ENCODE assay signal across 8 cellular contexts in the genomic region with DNA sequence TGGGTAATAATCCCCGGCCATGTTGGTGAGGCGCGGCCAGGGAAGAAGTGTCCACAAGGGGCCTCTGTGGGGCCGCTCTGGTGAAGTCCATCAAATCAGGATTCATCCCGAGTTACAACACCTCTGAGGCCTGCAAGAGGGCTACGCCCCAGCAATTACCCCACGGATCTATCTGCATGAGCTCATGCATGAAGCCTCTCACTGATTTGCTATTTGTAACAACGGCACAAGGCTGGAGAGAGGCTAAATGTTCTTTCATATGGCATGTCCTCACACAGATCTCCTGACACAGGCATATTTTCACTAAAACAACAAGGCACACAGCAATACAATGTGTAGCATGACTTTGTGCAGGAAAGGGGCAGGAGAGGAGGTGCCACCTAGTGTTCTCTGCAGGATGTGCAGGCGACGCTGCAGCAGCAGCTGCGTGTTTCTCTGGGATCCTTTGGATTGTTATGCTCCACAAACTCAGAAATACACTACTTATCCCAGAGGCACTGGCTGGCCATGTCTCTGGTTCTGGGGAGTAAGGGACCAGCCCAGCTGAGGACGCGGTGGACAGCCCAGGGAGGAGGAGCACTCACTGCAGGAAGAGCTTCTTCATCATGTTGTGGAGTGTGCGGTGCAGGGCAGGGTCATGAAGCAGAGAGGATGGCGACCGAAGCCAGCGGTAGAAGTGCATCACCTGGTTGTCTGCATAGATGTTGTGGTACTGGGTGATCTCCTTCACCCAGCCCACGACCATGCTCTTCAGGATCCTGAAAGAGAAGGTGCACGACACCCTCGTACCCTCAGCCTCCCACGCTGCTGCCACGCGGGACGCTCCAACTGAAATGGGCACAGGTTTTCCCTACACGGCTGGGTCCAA. TPM values are rescaled to one million over a fixed set of nuclear protein-coding genes. Genes with fewer than 3 reads are reported as not detected.
A peak's percentile ranks its signal among the peaks of the same experiment; 100 is the strongest.
DNase-seq lines count a peak whose midpoint lies in the region; ATAC-seq, FAIRE-seq and TF ChIP-seq lines count a peak whose summit lies in the region.
"Had no signal": no experiment of that assay in that cellular context is flagged by ENCODE, and none has a peak within 500 bp of the region (broad histone marks: within the 10 kb centered on the region; RNA-seq: fewer than 3 reads in every experiment).

No MANE protein-coding gene starts in this region.

- SMC1A ChIA-PET in GM12878 (lab: Charles Lee; ENCODE audit: uncharacterized antibody, unreplicated experiment), result no interaction called here

- no peaks in the 10 kb centered on the region for H3K9me3 ChIP-seq in GM12878 (replicated peaks; ENCODE audit: control insufficient read depth, insufficient read depth, low read length)

- BruUV-seq in GM12878 (replicated peaks; lab: Mats Ljungman, UMichigan), result no TSS peak

- H3K36me3 ChIP-seq in GM12878 (ENCODE audit: control insufficient read depth in 2 of 2, insufficient read depth in 2 of 2, low read length in 1 of 2), result peaks cover 24 to 57% of the 10 kb centered on the region in 2 experiments

- no peaks in the 10 kb centered on the region for H4K20me1 ChIP-seq in GM12878 (ENCODE audit: control insufficient read depth, insufficient read depth)

- no peak overlapping the region for H3K9ac ChIP-seq in GM12878 (ENCODE audit: control insufficient read depth, insufficient read depth, low read length)

- no peak for TF ChIP-seq POLR2A in GM12878 (IDR thresholded peaks at IDR 0.05; ENCODE audit: low read depth, low read length)

- intact Hi-C loops in GM12878 (cut with micrococcal nuclease; ENCODE audit: unreplicated experiment), result no loop called here

- H3K79me2 ChIP-seq in GM12878 (ENCODE audit: control insufficient read depth, insufficient read depth, low read length), result no peaks in the 10 kb centered on the region

- no peak overlapping the region for H3K4me3 ChIP-seq in GM12878
- H3K4me3 ChIP-seq: skin epidermis had no signal

- H3K27ac ChIP-seq in GM12878 (ENCODE audit: control insufficient read depth, insufficient read depth), result no peak overlapping the region
- H3K27ac ChIP-seq: skin epidermis had no signal

- no peaks in the 10 kb centered on the region for H3K27me3 ChIP-seq in GM12878 (replicated peaks in 1 of 2; ENCODE audit: control insufficient read depth in 2 of 2, insufficient read depth in 2 of 2, low read length in 1 of 2)

- 88% methylated on average over 25 of the region's 25 CpGs for WGBS in GM12878 (ENCODE audit: insufficient coverage, insufficient replicate concordance, low lambda C conversion rate, missing lambda C conversion rate)

- in situ Hi-C loops in G401 (cut with HindIII; ENCODE audit: low sequenced_read_pairs), result no loop called here
- in situ Hi-C loops in GM12878 (cut with MboI), result no loop called here

- TF ChIP-seq CTCF in GM12878 (IDR thresholded peaks at IDR 0.05 in 2 of 3, conservative IDR thresholded peaks at IDR 0.05 in 1 of 3; ENCODE audit: control insufficient read depth in 2 of 3, extremely low read depth in 1 of 3, insufficient read depth in 1 of 3, low read depth in 3 of 3, low read length in 3 of 3), result peak; percentile 51 to 76 (median 75)

- TF ChIP-seq RAD21 in GM12878 (IDR thresholded peaks at IDR 0.05; ENCODE audit: insufficient read depth, low read depth, low read length), result no peak

- no peak for TF ChIP-seq EP300 in GM12878 (IDR thresholded peaks at IDR 0.05; ENCODE audit: borderline replicate concordance in 1 of 2, control insufficient read depth in 1 of 2, low read depth in 2 of 2, low read length in 2 of 2)

- POLR2A ChIA-PET in GM12878 (lab: Charles Lee), result no interaction called here

- ATAC-seq in GM12878 (peak; percentile 73), HG03442 (IDR thresholded peaks at IDR 0.05; ENCODE audit: unreplicated experiment) (no peak)

- RAD21 ChIA-PET in GM12878 (lab: Charles Lee; ENCODE audit: unreplicated experiment), result no interaction called here

- DNase-seq in G401 (ENCODE audit: low spot score) (peak; percentile 27), Kasumi-1 (lab: John Stamatoyannopoulos, UW) (peak; percentile 44 to 61), GM12878 (ENCODE audit: low read depth, low spot score) (no peak), kidney tubule cell (ENCODE audit: low spot score) (peak; percentile 51), CD1c-positive myeloid dendritic cell (ENCODE audit: extremely low spot score) (no peak), NCI-H1436 (lab: John Stamatoyannopoulos, UW) (no peak)

- FAIRE-seq in GM12878 (lab: Jason Lieb, UNC), result peak; percentile 57

- H2AFZ ChIP-seq in GM12878 (ENCODE audit: control insufficient read depth, low read depth, low read length), result no peak overlapping the region

- H3K4me2 ChIP-seq in GM12878 (ENCODE audit: control insufficient read depth, insufficient read depth), result no peak overlapping the region

- no peaks in the 10 kb centered on the region; the same call in 1 of the 2 replicates for H3K4me1 ChIP-seq in GM12878 (ENCODE audit: control insufficient read depth, insufficient read depth, low read length)

- CTCF ChIA-PET in GM12878 (lab: Yijun Ruan, JAX), result interaction anchor here (0.6 to 1.0 kb wide), 3 partner anchors 10 to 237 kb away, joined by 3 to 4 read pairs (median 3); no protein-coding TSS in a partner anchor

RNA-seq across cellular contexts. Expression of gene P2RX2, which starts 20.2 kb away (rescaled TPM):
- 0.17 and 0.43 TPM in 2 replicates for total RNA-seq in G401 (2014; rRNA removed; shearing (Covaris generic))
- total RNA-seq in GM12878 (2013; cell fraction: nucleolus; rRNA removed), result not detected in 2 replicates
- total RNA-seq in GM12878 (2014; rRNA removed), result not detected in 2 replicates
- not detected in 2 replicates for total RNA-seq in GM12878 (2014; rRNA removed; fragmentation: Illumina TruSeq; extraction: Trizol)
- total RNA-seq in GM12878 (2021), result not detected in 2 replicates
- not detected for polyA plus RNA-seq in GM12878 (2011; ENCODE audit: low read depth)
- not detected in 2 replicates for polyA plus RNA-seq in GM12878 (2011; rRNA removed)
- not detected in 2 replicates for polyA plus RNA-seq in GM12878 (2011; cell fraction: cytosol; rRNA removed)
- not detected in 2 replicates for polyA plus RNA-seq in GM12878 (2011; cell fraction: nucleus; rRNA removed)
- polyA plus RNA-seq in GM12878 (2012), result not detected in 2 replicates
- polyA plus RNA-seq in GM12878 (2014; fragmentation: Illumina TruSeq; extraction: Trizol), result not detected in 2 replicates
- not detected for polyA plus RNA-seq in GM12878 (2014; fragmentation: Nextera tagmentation; extraction: Ambion mirVana)
- not detected in 2 replicates for polyA plus RNA-seq in GM12878 (2014; rRNA removed)
- polyA plus RNA-seq in GM12878 (2016; fragmentation: Nextera tagmentation; extraction: Ambion mirVana), result not detected
- polyA minus RNA-seq in GM12878 (2011; rRNA and poly(A)+ RNA removed), result not detected in 2 replicates
- not detected in 2 replicates for polyA minus RNA-seq in GM12878 (2011; cell fraction: cytosol; rRNA and poly(A)+ RNA removed)
- polyA minus RNA-seq in GM12878 (2011; cell fraction: nucleus; rRNA and poly(A)+ RNA removed), result not detected in 2 replicates

RNA-seq across cellular contexts. Expression of gene LRCOL1, which starts 28.4 kb away (rescaled TPM):
- total RNA-seq in G401 (2014; rRNA removed; shearing (Covaris generic)), result not detected in 2 replicates
- total RNA-seq in GM12878 (2013; cell fraction: nucleolus; rRNA removed), result not detected in 2 replicates
- not detected in 2 replicates for total RNA-seq in GM12878 (2014; rRNA removed)
- total RNA-seq in GM12878 (2014; rRNA removed; fragmentation: Illumina TruSeq; extraction: Trizol), result not detected in 2 replicates
- not detected in 2 replicates for total RNA-seq in GM12878 (2021)
- not detected for polyA plus RNA-seq in GM12878 (2011; ENCODE audit: low read depth)
- not detected in 2 replicates for polyA plus RNA-seq in GM12878 (2011; rRNA removed)
- not detected in 2 replicates for polyA plus RNA-seq in GM12878 (2011; cell fraction: cytosol; rRNA removed)
- 0.27 TPM in 1 of 2 replicates, not detected in the other for polyA plus RNA-seq in GM12878 (2011; cell fraction: nucleus; rRNA removed)
- not detected in 2 replicates for polyA plus RNA-seq in GM12878 (2012)
- not detected in 2 replicates for polyA plus RNA-seq in GM12878 (2014; fragmentation: Illumina TruSeq; extraction: Trizol)
- not detected for polyA plus RNA-seq in GM12878 (2014; fragmentation: Nextera tagmentation; extraction: Ambion mirVana)
- not detected in 2 replicates for polyA plus RNA-seq in GM12878 (2014; rRNA removed)
- not detected for polyA plus RNA-seq in GM12878 (2016; fragmentation: Nextera tagmentation; extraction: Ambion mirVana)
- not detected in 2 replicates for polyA minus RNA-seq in GM12878 (2011; rRNA and poly(A)+ RNA removed)
- not detected in 2 replicates for polyA minus RNA-seq in GM12878 (2011; cell fraction: cytosol; rRNA and poly(A)+ RNA removed)
- not detected in 2 replicates for polyA minus RNA-seq in GM12878 (2011; cell fraction: nucleus; rRNA and poly(A)+ RNA removed)

RNA-seq across cellular contexts. Expression of gene POLE, which starts 48.4 kb away (rescaled TPM):
- total RNA-seq in G401 (2014; rRNA removed; shearing (Covaris generic)), result 19.0 and 30.9 TPM in 2 replicates
- total RNA-seq in GM12878 (2013; cell fraction: nucleolus; rRNA removed), result 207 and 245 TPM in 2 replicates
- total RNA-seq in GM12878 (2014; rRNA removed) (56.1 and 69.6 TPM in 2 replicates), GM12878 (2014; rRNA removed; fragmentation: Illumina TruSeq; extraction: Trizol) (24.8 and 26.7 TPM in 2 replicates), GM12878 (2021) (86.8 and 103 TPM in 2 replicates)
- polyA plus RNA-seq in GM12878 (2011; ENCODE audit: low read depth), result 26.2 TPM
- polyA plus RNA-seq in GM12878 (2011; rRNA removed) (21.4 and 43.6 TPM in 2 replicates), GM12878 (2014; fragmentation: Illumina TruSeq; extraction: Trizol) (29.8 and 50.0 TPM in 2 replicates), GM12878 (2014; fragmentation: Nextera tagmentation; extraction: Ambion mirVana) (1 to 10 TPM; 2.3 to 3.5 TPM), GM12878 (2014; rRNA removed) (84.2 and 91.5 TPM in 2 replicates), GM12878 (2016; fragmentation: Nextera tagmentation; extraction: Ambion mirVana) (10 to 100 TPM; 28.7 to 30.6 TPM)
- polyA plus RNA-seq in GM12878 (2011; cell fraction: cytosol; rRNA removed), result 34.1 and 49.3 TPM in 2 replicates
- polyA plus RNA-seq in GM12878 (2011; cell fraction: nucleus; rRNA removed), result 389 and 485 TPM in 2 replicates
- polyA plus RNA-seq in GM12878 (2012), result 40.1 and 40.7 TPM in 2 replicates
- polyA minus RNA-seq in GM12878 (2011; rRNA and poly(A)+ RNA removed), result 94.9 and 113 TPM in 2 replicates
- polyA minus RNA-seq in GM12878 (2011; cell fraction: cytosol; rRNA and poly(A)+ RNA removed), result 56.0 and 75.9 TPM in 2 replicates
- polyA minus RNA-seq in GM12878 (2011; cell fraction: nucleus; rRNA and poly(A)+ RNA removed), result 192 and 321 TPM in 2 replicates

RNA-seq across cellular contexts. Expression of gene PXMP2, which starts 48.6 kb away (rescaled TPM):
- 83.5 and 127 TPM in 2 replicates for total RNA-seq in G401 (2014; rRNA removed; shearing (Covaris generic))
- 4.5 and 6.7 TPM in 2 replicates for total RNA-seq in GM12878 (2013; cell fraction: nucleolus; rRNA removed)
- total RNA-seq in GM12878 (2014; rRNA removed), result 61.5 and 65.0 TPM in 2 replicates
- total RNA-seq in GM12878 (2014; rRNA removed; fragmentation: Illumina TruSeq; extraction: Trizol), result 37.6 and 38.1 TPM in 2 replicates
- total RNA-seq in GM12878 (2021), result 40.9 and 41.5 TPM in 2 replicates
- 9.8 TPM for polyA plus RNA-seq in GM12878 (2011; ENCODE audit: low read depth)
- 31.6 and 36.4 TPM in 2 replicates for polyA plus RNA-seq in GM12878 (2011; rRNA removed)
- polyA plus RNA-seq in GM12878 (2011; cell fraction: cytosol; rRNA removed), result 46.6 and 57.4 TPM in 2 replicates
- 25.1 and 30.4 TPM in 2 replicates for polyA plus RNA-seq in GM12878 (2011; cell fraction: nucleus; rRNA removed)
- 29.3 and 31.8 TPM in 2 replicates for polyA plus RNA-seq in GM12878 (2012)
- 18.4 and 42.6 TPM in 2 replicates for polyA plus RNA-seq in GM12878 (2014; fragmentation: Illumina TruSeq; extraction: Trizol)
- 10 to 100 TPM in 1 of 2 experiments, 1 to 10 TPM in 1; 4.0 to 10.3 TPM for polyA plus RNA-seq in GM12878 (2014; fragmentation: Nextera tagmentation; extraction: Ambion mirVana)
- 68.5 and 73.6 TPM in 2 replicates for polyA plus RNA-seq in GM12878 (2014; rRNA removed)
- polyA plus RNA-seq in GM12878 (2016; fragmentation: Nextera tagmentation; extraction: Ambion mirVana), result 10 to 100 TPM; 66.7 to 97.8 TPM
- 11.2 and 15.8 TPM in 2 replicates for polyA minus RNA-seq in GM12878 (2011; rRNA and poly(A)+ RNA removed)
- polyA minus RNA-seq in GM12878 (2011; cell fraction: cytosol; rRNA and poly(A)+ RNA removed), result 9.6 and 11.4 TPM in 2 replicates
- 4.0 and 8.3 TPM in 2 replicates for polyA minus RNA-seq in GM12878 (2011; cell fraction: nucleus; rRNA and poly(A)+ RNA removed)

Comparison
In these comparisons a context has a peak if more than half of its experiments do, and no peak if none do; other contexts are left out.
1. DNase-seq: peak in G401 (single experiment), Kasumi-1 (2 of 2) and kidney tubule cell (single experiment); none in GM12878 (single experiment), CD1c-positive myeloid dendritic cell (single experiment) and NCI-H1436 (single experiment).